ENCODE assay signal across 23 cellular contexts in genomic region chr2:201735486-201735885, GRCh38. TPM values are rescaled to one million over a fixed set of nuclear protein-coding genes. Genes with fewer than 3 reads are reported as not detected.
A peak's percentile ranks its signal among the peaks of the same experiment; 100 is the strongest.
DNase-seq lines count a peak whose midpoint lies in the region; ATAC-seq and TF ChIP-seq lines count a peak whose summit lies in the region.
"Had no signal": no experiment of that assay in that cellular context is flagged by ENCODE, and none has a peak within 500 bp of the region (broad histone marks: within the 10 kb centered on the region; RNA-seq: fewer than 3 reads in every experiment).

No MANE protein-coding gene starts in this region.

- ATAC-seq in foreskin keratinocyte, result no peak
- ATAC-seq: GM12878 had no signal

- intact Hi-C loops in dorsolateral prefrontal cortex (cut with DNase I) (no loop called here), left ventricle myocardium inferior (cut with micrococcal nuclease) (no loop called here)

- DNase-seq in DMS53 treated with DMSO at 0.1 percent for 48 hours (lab: John Stamatoyannopoulos, UW; ENCODE audit: unreplicated experiment), result peak; percentile 16
- DNase-seq in MV-4-11 (lab: John Stamatoyannopoulos, UW), result peak; percentile 13
- DNase-seq in astrocyte of the spinal cord (ENCODE audit: low read depth, low spot score), result peak; percentile 4
- peak; percentile 11 for DNase-seq in left kidney (ENCODE audit: low read depth, low spot score)
- no peak for DNase-seq in foreskin keratinocyte
- no peak for DNase-seq in AG08395 (ENCODE audit: low spot score)
- DNase-seq in dorsolateral prefrontal cortex, result no peak
- no peak for DNase-seq in left ventricle myocardium inferior
- DNase-seq: 8988T; ACHN; CD4-positive, CD25-positive, alpha-beta regulatory T cell; H7; KG1; MG63; NCI-H1417; NCI-H1694; NCI-H2029 treated with DMSO at 0.1 percent for 48 hours; NCI-H2227 treated with DMSO at 0.1 percent for 48 hours; NCI-H526 treated with DMSO at 0.1 percent for 48 hours; Right ventricle myocardium superior; RPMI8226 had no signal

- no peak for TF ChIP-seq CTCF in astrocyte of the spinal cord (IDR thresholded peaks at IDR 0.05; ENCODE audit: low read depth, low read length)
- TF ChIP-seq CTCF in foreskin keratinocyte (conservative IDR thresholded peaks at IDR 0.05), result no peak
- no peak for TF ChIP-seq CTCF in dorsolateral prefrontal cortex (IDR thresholded peaks at IDR 0.05 in 54 of 56, conservative IDR thresholded peaks at IDR 0.05 in 2 of 56; ENCODE audit: low read depth in 1 of 56, partially characterized antibody in 56 of 56)
- TF ChIP-seq CTCF in left ventricle myocardium inferior (IDR thresholded peaks at IDR 0.05; ENCODE audit: borderline replicate concordance), result no peak

- in situ Hi-C loops in astrocyte of the spinal cord (cut with HindIII; ENCODE audit: low sequenced_read_pairs), result no loop called here

- H3K9me3 ChIP-seq in left ventricle myocardium inferior (replicated peaks), result no peaks in the 10 kb centered on the region
- H3K9me3 ChIP-seq: SJSA1 had no signal

- H3K4me3 ChIP-seq in astrocyte of the spinal cord (ENCODE audit: low read depth, low read length), result no peak overlapping the region
- no peak overlapping the region for H3K4me3 ChIP-seq in dorsolateral prefrontal cortex
- no peak overlapping the region for H3K4me3 ChIP-seq in left ventricle myocardium inferior
- H3K4me3 ChIP-seq: GM12878, MG63, SJSA1 had no signal

- peaks cover 12% of the 10 kb centered on the region for H3K4me1 ChIP-seq in foreskin keratinocyte
- H3K4me1 ChIP-seq in left ventricle myocardium inferior, result no peaks in the 10 kb centered on the region
- H3K4me1 ChIP-seq: SJSA1 had no signal

- H3K27ac ChIP-seq in foreskin keratinocyte, result no peak overlapping the region
- no peak overlapping the region for H3K27ac ChIP-seq in dorsolateral prefrontal cortex
- H3K27ac ChIP-seq in left ventricle myocardium inferior (replicated peaks), result no peak overlapping the region
- H3K27ac ChIP-seq: SJSA1 had no signal

- H3K36me3 ChIP-seq in left ventricle myocardium inferior, result peaks cover 95% of the 10 kb centered on the region

- H3K27me3 ChIP-seq in foreskin keratinocyte (no peaks in the 10 kb centered on the region), dorsolateral prefrontal cortex (no peaks in the 10 kb centered on the region), left ventricle myocardium inferior (ENCODE audit: low read depth) (no peaks in the 10 kb centered on the region)
- H3K27me3 ChIP-seq: MG63, SJSA1 had no signal

RNA-seq across cellular contexts. Expression of gene MPP4, which starts 37.0 kb away (rescaled TPM):
- total RNA-seq in foreskin keratinocyte (0.88 and 1.3 TPM in 2 replicates), dorsolateral prefrontal cortex (1 to 10 TPM in 59 of 120 experiments, under 1 TPM in 61; 0.23 to 2.4 (median 0.99) TPM), left ventricle myocardium inferior (not detected)
- 0.31 and 0.56 TPM in 2 replicates for polyA plus RNA-seq in foreskin keratinocyte
- total RNA-seq: CD4-positive, CD25-positive, alpha-beta regulatory T cell; GM12878; H7; Right ventricle myocardium superior had no signal
- polyA plus RNA-seq: CD4-positive, CD25-positive, alpha-beta regulatory T cell had no signal

RNA-seq across cellular contexts. Expression of gene ALS2, which starts 45.2 kb away (rescaled TPM):
- total RNA-seq in foreskin keratinocyte (22.9 and 23.6 TPM in 2 replicates), dorsolateral prefrontal cortex (10 to 100 TPM; 34.9 to 82.1 (median 57.1) TPM), left ventricle myocardium inferior (42.0 TPM)
- polyA plus RNA-seq in foreskin keratinocyte, result 5.6 and 6.4 TPM in 2 replicates

Comparison
In these comparisons a context has a peak if more than half of its experiments do, and no peak if none do; other contexts are left out.
1. DNase-seq: peak in DMS53 treated with DMSO at 0.1 percent for 48 hours (single experiment), MV-4-11 (single experiment), astrocyte of the spinal cord (single experiment) and left kidney (single experiment); none in foreskin keratinocyte (0 of 2), AG08395 (single experiment), dorsolateral prefrontal cortex (0 of 10) and left ventricle myocardium inferior (single experiment).